In genomic region chr14:35989736-35990135, GRCh38 we compare ENCODE assay signal across 18 cellular contexts.
"Had no signal": no experiment of that assay in that cellular context is flagged by ENCODE, and none has a peak within 500 bp of the region (broad histone marks: within the 10 kb centered on the region; RNA-seq: fewer than 3 reads in every experiment).

No MANE protein-coding gene starts in this region.

- H3K4me3 Mint-ChIP-seq: effector memory CD8-positive, alpha-beta T cell; naive thymus-derived CD4-positive, alpha-beta T cell; nephron progenitor cell; type B pancreatic cell had no signal

- DNase-seq: effector memory CD8-positive, alpha-beta T cell; esophagus squamous epithelium; foreskin fibroblast; glutamatergic neuron; kidney; naive thymus-derived CD4-positive, alpha-beta T cell; nephron progenitor cell; psoas muscle; stimulated activated naive CD4-positive, alpha-beta T cell; stomach had no signal

- H3K36me3 ChIP-seq: esophagus squamous epithelium, gastroesophageal sphincter, stomach, thyroid gland, vagina had no signal

- H3K36me3 Mint-ChIP-seq: type B pancreatic cell had no signal

- H3K27ac ChIP-seq: epithelial cell of prostate, esophagus squamous epithelium, gastroesophageal sphincter, parathyroid adenoma, psoas muscle, stomach, thyroid gland, vagina had no signal

- H3K27me3 Mint-ChIP-seq: type B pancreatic cell had no signal

- H3K27me3 ChIP-seq: esophagus squamous epithelium, gastroesophageal sphincter, stomach, thyroid gland, vagina had no signal

- ATAC-seq: effector memory CD8-positive, alpha-beta T cell; gastroesophageal sphincter; left lobe of liver; naive thymus-derived CD4-positive, alpha-beta T cell; psoas muscle; sciatic nerve had no signal

- H3K9me3 ChIP-seq: esophagus squamous epithelium, gastroesophageal sphincter, psoas muscle, stomach, thyroid gland, vagina had no signal

- H3K27ac Mint-ChIP-seq: effector memory CD8-positive, alpha-beta T cell; naive thymus-derived CD4-positive, alpha-beta T cell; nephron progenitor cell; type B pancreatic cell had no signal

- H3K9me3 Mint-ChIP-seq: effector memory CD8-positive, alpha-beta T cell; nephron progenitor cell; type B pancreatic cell had no signal

- H3K4me1 ChIP-seq: esophagus squamous epithelium, gastroesophageal sphincter, parathyroid adenoma, psoas muscle, stomach, vagina had no signal

- H3K4me1 Mint-ChIP-seq: nephron progenitor cell had no signal

- H3K4me3 ChIP-seq: esophagus squamous epithelium, gastroesophageal sphincter, psoas muscle, stomach, thyroid gland, vagina had no signal
